Comparison of ENCODE assay signal across 18 cellular contexts in genomic region chr15:67803996-67804843, GRCh38. TPM values are rescaled to one million over a fixed set of nuclear protein-coding genes. Genes with fewer than 3 reads are reported as not detected.
DNase-seq lines count a peak whose midpoint lies in the region; ATAC-seq and TF ChIP-seq lines count a peak whose summit lies in the region.
"Had no signal": no experiment of that assay in that cellular context is flagged by ENCODE, and none has a peak within 500 bp of the region (broad histone marks: within the 10 kb centered on the region; RNA-seq: fewer than 3 reads in every experiment).

No MANE protein-coding gene starts in this region.

- no peak for ATAC-seq in HG03469 (IDR thresholded peaks at IDR 0.05; ENCODE audit: unreplicated experiment)
- no peak for ATAC-seq in HG03280 (IDR thresholded peaks at IDR 0.05; ENCODE audit: unreplicated experiment)
- ATAC-seq in HG02623 (IDR thresholded peaks at IDR 0.05; ENCODE audit: unreplicated experiment), result no peak
- ATAC-seq: natural killer cell treated with Interleukin-12 subunit alpha and Interleukin-12 subunit beta and Interleukin-15 and Interleukin-18, amount 100 ng/mL, for 72 hours had no signal

- no peak overlapping the region for H2AK5ac ChIP-seq in H9 (ENCODE audit: insufficient read length, low read length)

- no peak overlapping the region for H2BK20ac ChIP-seq in H9 (ENCODE audit: low read depth, low read length, poor library complexity, severe bottlenecking)

- H3K4me1 Mint-ChIP-seq in H9, result peaks cover 19 to 30% of the 10 kb centered on the region in 2 experiments

- no peaks in the 10 kb centered on the region for H3K27me3 ChIP-seq in H9 (ENCODE audit: insufficient read depth, low read length)
- no peaks in the 10 kb centered on the region for H3K27me3 ChIP-seq in SJCRH30
- H3K27me3 ChIP-seq: esophagus squamous epithelium had no signal

- no peaks in the 10 kb centered on the region for H3K79me2 ChIP-seq in H9 (ENCODE audit: insufficient read depth, low read length)

- H2BK120ac ChIP-seq in H9 (ENCODE audit: low read depth, low read length, poor library complexity, severe bottlenecking), result no peak overlapping the region

- H3K4me3 Mint-ChIP-seq in H9, result no peak overlapping the region
- H3K4me3 Mint-ChIP-seq: B cell; natural killer cell treated with Interleukin-12 subunit alpha and Interleukin-12 subunit beta and Interleukin-15 and Interleukin-18, amount 100 ng/mL, for 72 hours had no signal

- no peak overlapping the region for H3K56ac ChIP-seq in H9 (ENCODE audit: insufficient read length, low read depth, low read length)

- H3K18ac ChIP-seq in H9 (ENCODE audit: insufficient read length, low read depth, low read length), result peak overlapping the region; percentile 54

- no peaks in the 10 kb centered on the region for H3K9me3 Mint-ChIP-seq in H9
- H3K9me3 Mint-ChIP-seq: natural killer cell treated with Interleukin-12 subunit alpha and Interleukin-12 subunit beta and Interleukin-15 and Interleukin-18, amount 100 ng/mL, for 72 hours had no signal

- no peak for TF ChIP-seq CTCF in H9 (conservative IDR thresholded peaks at IDR 0.05)

- no peak overlapping the region for H2BK5ac ChIP-seq in H9 (ENCODE audit: insufficient read length, low read length)

- H3K4ac ChIP-seq in H9 (ENCODE audit: low read depth, low read length), result no peak overlapping the region

- no CpG with 5 or more reads among the region's 27 CpGs for WGBS in H9 (ENCODE audit: extremely low coverage, insufficient read length, low lambda C conversion rate)

- H3K36me3 ChIP-seq in SJCRH30, result no peaks in the 10 kb centered on the region
- H3K36me3 ChIP-seq: cardiac muscle cell had no signal

- no peak overlapping the region for H2BK12ac ChIP-seq in H9 (ENCODE audit: insufficient read length, low read depth, low read length)

- H3K27ac Mint-ChIP-seq in H9, result peak overlapping the region in 1 of 3 experiments; percentile 79; a peak in 1 of 7 replicates
- H3K27ac Mint-ChIP-seq: B cell; natural killer cell treated with Interleukin-12 subunit alpha and Interleukin-12 subunit beta and Interleukin-15 and Interleukin-18, amount 100 ng/mL, for 72 hours had no signal

- H4K20me1 ChIP-seq in H9 (ENCODE audit: control insufficient read depth, insufficient read depth, insufficient read length), result no peaks in the 10 kb centered on the region

- H3K9ac ChIP-seq in H9 (ENCODE audit: extremely low read depth, insufficient read length, low read length), result no peak overlapping the region

- DNase-seq in H9, result peak; percentile 68
- peak; percentile 38 to 40 for DNase-seq in SJCRH30
- DNase-seq in iPS-NIHi11 (ENCODE audit: low spot score), result peak; percentile 78
- peak; percentile 6 for DNase-seq in pons (ENCODE audit: low spot score)
- DNase-seq in NCI-H1417 (lab: John Stamatoyannopoulos, UW), result no peak
- DNase-seq: activated CD4-positive, alpha-beta T cell treated with anti-CD3 and anti-CD28 coated beads for 1 hour; effector CD8-positive, alpha-beta T cell; esophagus squamous epithelium; IMR-90; NCI-H2081; PC-9 had no signal

- H3K4me3 ChIP-seq in SJCRH30, result peak overlapping the region; percentile 7; the same call in 1 of the 2 replicates
- H3K4me3 ChIP-seq: cardiac muscle cell, esophagus squamous epithelium, PC-9 had no signal

- H3K27ac ChIP-seq in H9 (ENCODE audit: insufficient read length, low read depth, low read length), result no peak overlapping the region
- H3K27ac ChIP-seq in SJCRH30, result no peak overlapping the region
- H3K27ac ChIP-seq: cardiac muscle cell, esophagus squamous epithelium, PC-9 had no signal

- H3K9me3 ChIP-seq in H9 (ENCODE audit: control insufficient read depth, low read depth, low read length) (no peaks in the 10 kb centered on the region), SJCRH30 (replicated peaks) (no peaks in the 10 kb centered on the region)
- H3K9me3 ChIP-seq: esophagus squamous epithelium had no signal

- H3K36me3 Mint-ChIP-seq in H9 (ENCODE audit: insufficient read depth in 1 of 3, low read depth in 3 of 3), result no peaks in the 10 kb centered on the region; a peak in 1 of 7 replicates
- H3K36me3 Mint-ChIP-seq: natural killer cell treated with Interleukin-12 subunit alpha and Interleukin-12 subunit beta and Interleukin-15 and Interleukin-18, amount 100 ng/mL, for 72 hours had no signal

- H3K23ac ChIP-seq in H9 (ENCODE audit: insufficient read length, low read depth, low read length), result no peak overlapping the region

- H4K5ac ChIP-seq in H9 (ENCODE audit: insufficient read length, low read depth, low read length), result no peak overlapping the region

- H3K79me1 ChIP-seq in H9 (ENCODE audit: insufficient read depth, low read depth, low read length, poor library complexity, severe bottlenecking), result no peaks in the 10 kb centered on the region

- H3K27me3 Mint-ChIP-seq in H9 (ENCODE audit: low read depth), result no peaks in the 10 kb centered on the region; the same call in 1 of the 2 replicates
- H3K27me3 Mint-ChIP-seq: B cell; natural killer cell treated with Interleukin-12 subunit alpha and Interleukin-12 subunit beta and Interleukin-15 and Interleukin-18, amount 100 ng/mL, for 72 hours had no signal

- H3T11ph ChIP-seq in H9 (ENCODE audit: low read length), result no peak overlapping the region

- H4K8ac ChIP-seq in H9 (replicated peaks; ENCODE audit: insufficient read length, low read depth, low read length), result no peak overlapping the region

- peak overlapping the region; percentile 53 for H3K14ac ChIP-seq in H9 (ENCODE audit: insufficient read depth, low read length)

- no peaks in the 10 kb centered on the region for H3K23me2 ChIP-seq in H9 (ENCODE audit: insufficient read length, low read depth, low read length, poor library complexity, severe bottlenecking)

- H4K91ac ChIP-seq in H9 (ENCODE audit: insufficient read length, low read depth, low read length), result peak overlapping the region; percentile 56

- H2AFZ ChIP-seq in H9 (ENCODE audit: low read length), result no peak overlapping the region
- H2AFZ ChIP-seq: PC-9 had no signal

- H3K4me2 ChIP-seq in H9 (ENCODE audit: insufficient read depth, insufficient read length, low read length), result no peak overlapping the region
- H3K4me2 ChIP-seq: PC-9 had no signal

- no peak overlapping the region for H2BK15ac ChIP-seq in H9 (ENCODE audit: low read depth, low read length)

- peaks cover 2% of the 10 kb centered on the region; the same call in 1 of the 2 replicates for H3K4me1 ChIP-seq in H9 (ENCODE audit: insufficient read depth, low read length)
- peaks cover 13% of the 10 kb centered on the region; the same call in 1 of the 2 replicates for H3K4me1 ChIP-seq in SJCRH30
- H3K4me1 ChIP-seq: esophagus squamous epithelium had no signal

RNA-seq across cellular contexts. Expression of gene SKOR1, which starts 21.1 kb away (rescaled TPM):
- 0.13 TPM in 2 replicates for total RNA-seq in H9 (2021)
- total RNA-seq in SJCRH30 (2014; rRNA removed; shearing (Covaris generic)), result 3.1 and 4.5 TPM in 2 replicates
- total RNA-seq: IMR-90 had no signal

RNA-seq across cellular contexts. Expression of gene RNU6-1, which starts 35.6 kb away (rescaled TPM):
- total RNA-seq in H9 (2021), result not detected in 2 replicates
- not detected in 2 replicates for total RNA-seq in SJCRH30 (2014; rRNA removed; shearing (Covaris generic))
- total RNA-seq: B cell; cardiac muscle cell; esophagus squamous epithelium; IMR-90; natural killer cell treated with Interleukin-12 subunit alpha and Interleukin-12 subunit beta and Interleukin-15 and Interleukin-18, amount 100 ng/mL, for 72 hours; PC-9; temporal lobe had no signal

Comparison
In these comparisons a context has a peak if more than half of its experiments do, and no peak if none do; other contexts are left out.
1. DNase-seq: peak in H9 (single experiment), SJCRH30 (2 of 2), iPS-NIHi11 (single experiment) and pons (single experiment); none in NCI-H1417 (0 of 3).